16 cellular contexts compared by ENCODE assay signal in genomic region chr12:51788876-51789275, GRCh38. TPM values are rescaled to one million over a fixed set of nuclear protein-coding genes. Genes with fewer than 3 reads are reported as not detected.
A peak's percentile ranks its signal among the peaks of the same experiment; 100 is the strongest.
DNase-seq lines count a peak whose midpoint lies in the region; ATAC-seq, FAIRE-seq and TF ChIP-seq lines count a peak whose summit lies in the region.
"Had no signal": no experiment of that assay in that cellular context is flagged by ENCODE, and none has a peak within 500 bp of the region (broad histone marks: within the 10 kb centered on the region; RNA-seq: fewer than 3 reads in every experiment).

No MANE protein-coding gene starts in this region.

- H3K4me1 Mint-ChIP-seq in glutamatergic neuron (ENCODE audit: low read depth, unreplicated experiment): no peaks in the 10 kb centered on the region
- H3K4me1 Mint-ChIP-seq in activated CD4-positive, alpha-beta T cell treated with anti-CD3 and anti-CD28 coated beads, Interleukin-2, amount 10 ng/mL, durations not matched to agents 24 days and 14 days: peaks cover 3% of the 10 kb centered on the region
- H3K4me1 Mint-ChIP-seq: memory B cell had no signal

- H3K9me3 Mint-ChIP-seq in glutamatergic neuron (ENCODE audit: unreplicated experiment): peaks cover 7% of the 10 kb centered on the region
- no peaks in the 10 kb centered on the region for H3K9me3 Mint-ChIP-seq in activated CD4-positive, alpha-beta T cell treated with anti-CD3 and anti-CD28 coated beads, Interleukin-2, amount 10 ng/mL, durations not matched to agents 24 days and 14 days
- H3K9me3 Mint-ChIP-seq: activated naive CD8-positive, alpha-beta T cell treated with anti-CD3 and anti-CD28 coated beads, Interleukin-2, amount 50 U/mL, for 24 hours; memory B cell had no signal

- CTCF ChIA-PET in GM12878 (lab: Yijun Ruan, JAX): no interaction called here

- H3K9me3 ChIP-seq in GM12878 (replicated peaks; ENCODE audit: control insufficient read depth, insufficient read depth, low read length): no peaks in the 10 kb centered on the region
- H3K9me3 ChIP-seq: BE2C, ovary had no signal

- H3K36me3 ChIP-seq in GM12878 (ENCODE audit: control insufficient read depth in 2 of 2, insufficient read depth in 2 of 2, low read length in 1 of 2): no peaks in the 10 kb centered on the region
- H3K36me3 ChIP-seq: ovary had no signal

- 0 out of 4 replicates have a peak, but pooled peaks cover 0 to 1% of the 10 kb centered on the region in 2 experiments for H3K27me3 ChIP-seq in GM12878 (replicated peaks in 1 of 2; ENCODE audit: control insufficient read depth in 2 of 2, insufficient read depth in 2 of 2, low read length in 1 of 2)
- H3K27me3 ChIP-seq: BE2C, ovary had no signal

- DNase-seq in AG08395 (ENCODE audit: low spot score) (peak; percentile 93), HK-2 (ENCODE audit: unreplicated experiment) (peak; percentile 49), GM12878 (ENCODE audit: low read depth, low spot score) (no peak), kidney glomerular epithelial cell (lab: John Stamatoyannopoulos, UW) (peak; percentile 34), epidermal melanocyte (ENCODE audit: insufficient read length, low spot score) (no peak), glutamatergic neuron (no peak), NK-92 (lab: John Stamatoyannopoulos, UW; ENCODE audit: unreplicated experiment) (no peak)
- no peak for DNase-seq in activated CD4-positive, alpha-beta T cell treated with anti-CD3 and anti-CD28 coated beads, Interleukin-2, amount 10 ng/mL, durations not matched to agents 24 days and 14 days
- DNase-seq: activated naive CD8-positive, alpha-beta T cell treated with anti-CD3 and anti-CD28 coated beads, Interleukin-2, amount 50 U/mL, for 24 hours; BE2C; hippocampal formation; NCI-H187 treated with DMSO at 0.1 percent for 48 hours; NK-92 treated with Interleukin-12 subunit alpha and Interleukin-12 subunit beta, amount 100 ng/mL, for 24 hours; ovary had no signal

- H3K4me3 ChIP-seq in GM12878: no peak overlapping the region
- H3K4me3 ChIP-seq: ovary, SK-N-MC had no signal

- H3K9ac ChIP-seq in GM12878 (ENCODE audit: control insufficient read depth, insufficient read depth, low read length): no peak overlapping the region

- no peaks in the 10 kb centered on the region for H3K79me2 ChIP-seq in GM12878 (ENCODE audit: control insufficient read depth, insufficient read depth, low read length)

- no peak overlapping the region for H3K27ac Mint-ChIP-seq in glutamatergic neuron (ENCODE audit: unreplicated experiment)
- H3K27ac Mint-ChIP-seq in activated CD4-positive, alpha-beta T cell treated with anti-CD3 and anti-CD28 coated beads, Interleukin-2, amount 10 ng/mL, durations not matched to agents 24 days and 14 days: no peak overlapping the region
- H3K27ac Mint-ChIP-seq: activated naive CD8-positive, alpha-beta T cell treated with anti-CD3 and anti-CD28 coated beads, Interleukin-2, amount 50 U/mL, for 24 hours; memory B cell had no signal

- H4K20me1 ChIP-seq in GM12878 (ENCODE audit: control insufficient read depth, insufficient read depth): no peaks in the 10 kb centered on the region

- in situ Hi-C loops in GM12878 (cut with MboI): no loop called here

- POLR2A ChIA-PET in GM12878 (lab: Charles Lee): no interaction called here

- H2AFZ ChIP-seq in GM12878 (ENCODE audit: control insufficient read depth, low read depth, low read length): no peak overlapping the region

- no TSS peak for BruUV-seq in GM12878 (replicated peaks; lab: Mats Ljungman, UMichigan)

- RAD21 ChIA-PET in GM12878 (lab: Charles Lee; ENCODE audit: unreplicated experiment): no interaction called here

- H3K4me2 ChIP-seq in GM12878 (ENCODE audit: control insufficient read depth, insufficient read depth): no peak overlapping the region

- H3K27ac ChIP-seq in GM12878 (ENCODE audit: control insufficient read depth, insufficient read depth): no peak overlapping the region
- H3K27ac ChIP-seq: ovary, SK-N-MC had no signal

- no peak overlapping the region for H3K4me3 Mint-ChIP-seq in glutamatergic neuron (ENCODE audit: unreplicated experiment)
- no peak overlapping the region for H3K4me3 Mint-ChIP-seq in activated CD4-positive, alpha-beta T cell treated with anti-CD3 and anti-CD28 coated beads, Interleukin-2, amount 10 ng/mL, durations not matched to agents 24 days and 14 days
- H3K4me3 Mint-ChIP-seq: activated naive CD8-positive, alpha-beta T cell treated with anti-CD3 and anti-CD28 coated beads, Interleukin-2, amount 50 U/mL, for 24 hours; memory B cell had no signal

- intact Hi-C loops in GM12878 (cut with micrococcal nuclease; ENCODE audit: unreplicated experiment): no loop called here
- intact Hi-C loops in activated CD4-positive, alpha-beta T cell treated with anti-CD3 and anti-CD28 coated beads, Interleukin-2, amount 10 ng/mL, durations not matched to agents 24 days and 14 days (cut with micrococcal nuclease): no loop called here

- TF ChIP-seq EP300 in GM12878 (IDR thresholded peaks at IDR 0.05; ENCODE audit: borderline replicate concordance in 1 of 2, control insufficient read depth in 1 of 2, low read depth in 2 of 2, low read length in 2 of 2): no peak

- TF ChIP-seq CTCF in GM12878 (IDR thresholded peaks at IDR 0.05 in 2 of 3, conservative IDR thresholded peaks at IDR 0.05 in 1 of 3; ENCODE audit: control insufficient read depth in 2 of 3, extremely low read depth in 1 of 3, insufficient read depth in 1 of 3, low read depth in 3 of 3, low read length in 3 of 3) (no peak), glutamatergic neuron (IDR thresholded peaks at IDR 0.05; ENCODE audit: partially characterized antibody, unreplicated experiment) (no peak)

- peaks cover 8% of the 10 kb centered on the region for H3K36me3 Mint-ChIP-seq in glutamatergic neuron (ENCODE audit: unreplicated experiment)
- no peaks in the 10 kb centered on the region for H3K36me3 Mint-ChIP-seq in activated CD4-positive, alpha-beta T cell treated with anti-CD3 and anti-CD28 coated beads, Interleukin-2, amount 10 ng/mL, durations not matched to agents 24 days and 14 days (ENCODE audit: low read depth)
- H3K36me3 Mint-ChIP-seq: memory B cell had no signal

- no peak for TF ChIP-seq RAD21 in GM12878 (IDR thresholded peaks at IDR 0.05; ENCODE audit: insufficient read depth, low read depth, low read length)

- no peak for FAIRE-seq in GM12878 (lab: Jason Lieb, UNC)

- no peaks in the 10 kb centered on the region for H3K27me3 Mint-ChIP-seq in glutamatergic neuron (ENCODE audit: unreplicated experiment)
- peaks cover 4% of the 10 kb centered on the region for H3K27me3 Mint-ChIP-seq in activated CD4-positive, alpha-beta T cell treated with anti-CD3 and anti-CD28 coated beads, Interleukin-2, amount 10 ng/mL, durations not matched to agents 24 days and 14 days
- H3K27me3 Mint-ChIP-seq: activated naive CD8-positive, alpha-beta T cell treated with anti-CD3 and anti-CD28 coated beads, Interleukin-2, amount 50 U/mL, for 24 hours had no signal

- no peak for TF ChIP-seq POLR2A in GM12878 (IDR thresholded peaks at IDR 0.05; ENCODE audit: low read depth, low read length)

- SMC1A ChIA-PET in GM12878 (lab: Charles Lee; ENCODE audit: uncharacterized antibody, unreplicated experiment): no interaction called here

- ATAC-seq in GM12878: peak; percentile 32; the same call in 2 of the 3 replicates
- ATAC-seq: activated naive CD8-positive, alpha-beta T cell treated with anti-CD3 and anti-CD28 coated beads, Interleukin-2, amount 50 U/mL, for 24 hours had no signal

- no peaks in the 10 kb centered on the region for H3K4me1 ChIP-seq in GM12878 (ENCODE audit: control insufficient read depth, insufficient read depth, low read length)
- H3K4me1 ChIP-seq: BE2C had no signal

- WGBS in GM12878 (ENCODE audit: insufficient coverage, insufficient replicate concordance, low lambda C conversion rate, missing lambda C conversion rate): 8% methylated on average over 6 of the region's 6 CpGs

TF ChIP-seq in GM12878, 131 proteins besides CTCF, POLR2A, EP300 and RAD21 (continues in another document):
- no peak for TF ChIP-seq RAD51 (IDR thresholded peaks at IDR 0.05)
- TF ChIP-seq RCOR1 (conservative IDR thresholded peaks at IDR 0.05; ENCODE audit: low read depth, low read length): no peak
- TF ChIP-seq TCF7 (IDR thresholded peaks at IDR 0.05; ENCODE audit: borderline replicate concordance): no peak
- TF ChIP-seq RBBP5 (conservative IDR thresholded peaks at IDR 0.05): no peak

RNA-seq across cellular contexts. Expression of gene FIGNL2, which starts 59.6 kb away (rescaled TPM):
- total RNA-seq in GM12878 (2013; cell fraction: nucleolus; rRNA removed): not detected in 2 replicates
- total RNA-seq in GM12878 (2014; rRNA removed) (not detected in 2 replicates), GM12878 (2014; rRNA removed; fragmentation: Illumina TruSeq; extraction: Trizol) (not detected in 2 replicates), GM12878 (2021) (not detected in 2 replicates), glutamatergic neuron (ENCODE audit: unreplicated experiment) (107 TPM)
- not detected for polyA plus RNA-seq in GM12878 (2011; ENCODE audit: low read depth)
- polyA plus RNA-seq in GM12878 (2011; rRNA removed) (not detected in 2 replicates), GM12878 (2014; fragmentation: Illumina TruSeq; extraction: Trizol) (not detected in 2 replicates), GM12878 (2014; fragmentation: Nextera tagmentation; extraction: Ambion mirVana) (not detected), GM12878 (2014; rRNA removed) (not detected in 2 replicates), GM12878 (2016; fragmentation: Nextera tagmentation; extraction: Ambion mirVana) (not detected)
- polyA plus RNA-seq in GM12878 (2011; cell fraction: cytosol; rRNA removed): not detected in 2 replicates
- polyA plus RNA-seq in GM12878 (2011; cell fraction: nucleus; rRNA removed): not detected in 2 replicates
- not detected in 2 replicates for polyA plus RNA-seq in GM12878 (2012)
- not detected in 2 replicates for polyA minus RNA-seq in GM12878 (2011; rRNA and poly(A)+ RNA removed)
- polyA minus RNA-seq in GM12878 (2011; cell fraction: cytosol; rRNA and poly(A)+ RNA removed): not detected in 2 replicates
- polyA minus RNA-seq in GM12878 (2011; cell fraction: nucleus; rRNA and poly(A)+ RNA removed): not detected in 2 replicates
- total RNA-seq in activated CD4-positive, alpha-beta T cell treated with anti-CD3 and anti-CD28 coated beads, Interleukin-2, amount 10 ng/mL, durations not matched to agents 24 days and 14 days: 0.30 and 0.33 TPM in 2 replicates

Comparison
In these comparisons a context has a peak if more than half of its experiments do, and no peak if none do; other contexts are left out.
1. DNase-seq: peak in AG08395 (single experiment), HK-2 (single experiment) and kidney glomerular epithelial cell (single experiment); none in GM12878 (single experiment), epidermal melanocyte (single experiment), glutamatergic neuron (single experiment), NK-92 (single experiment) and activated CD4-positive, alpha-beta T cell treated with anti-CD3 and anti-CD28 coated beads, Interleukin-2, amount 10 ng/mL, durations not matched to agents 24 days and 14 days (single experiment).
2. RNA of gene FIGNL2, which starts 59.6 kb away (total RNA-seq): 107 TPM in glutamatergic neuron (single experiment); 0.30 to 0.33 TPM in activated CD4-positive, alpha-beta T cell treated with anti-CD3 and anti-CD28 coated beads, Interleukin-2, amount 10 ng/mL, durations not matched to agents 24 days and 14 days and not detected in GM12878; every median in the first group is over 10 times any median in the second.